ENCODE assay signal across 28 cellular contexts in genomic region chr2:55993685-55994084, GRCh38.
"Had no signal": no experiment of that assay in that cellular context is flagged by ENCODE, and none has a peak within 500 bp of the region (broad histone marks: within the 10 kb centered on the region; RNA-seq: fewer than 3 reads in every experiment).

No MANE protein-coding gene starts in this region.

- H3K9me3 Mint-ChIP-seq: activated CD4-positive, alpha-beta memory T cell treated with anti-CD3 and anti-CD28 coated beads for 36 hours; activated CD4-positive, alpha-beta T cell treated with anti-CD3 and anti-CD28 coated beads, Interleukin-2, amount 10 ng/mL, durations not matched to agents 7 days and 5 days; activated naive CD4-positive, alpha-beta T cell treated with anti-CD3 and anti-CD28 coated beads for 36 hours; activated T-helper 17 cell treated with anti-CD3 and anti-CD28 coated beads, Interleukin-2, amount 50 U/mL, for 72 hours had no signal

- H3K36me3 Mint-ChIP-seq: activated CD4-positive, alpha-beta memory T cell treated with anti-CD3 and anti-CD28 coated beads for 36 hours; activated naive CD8-positive, alpha-beta T cell had no signal

- H3K27ac Mint-ChIP-seq: activated CD4-positive, alpha-beta memory T cell treated with anti-CD3 and anti-CD28 coated beads for 36 hours; activated CD4-positive, alpha-beta T cell treated with anti-CD3 and anti-CD28 coated beads, Interleukin-2, amount 10 ng/mL, durations not matched to agents 7 days and 5 days; activated naive CD4-positive, alpha-beta T cell treated with anti-CD3 and anti-CD28 coated beads for 36 hours; activated naive CD8-positive, alpha-beta T cell; activated T-helper 17 cell treated with anti-CD3 and anti-CD28 coated beads, Interleukin-2, amount 50 U/mL, for 72 hours had no signal

- H3K4me3 Mint-ChIP-seq: activated CD4-positive, alpha-beta memory T cell treated with anti-CD3 and anti-CD28 coated beads for 36 hours; activated CD4-positive, alpha-beta T cell treated with anti-CD3 and anti-CD28 coated beads, Interleukin-2, amount 10 ng/mL, durations not matched to agents 7 days and 5 days; activated naive CD4-positive, alpha-beta T cell treated with anti-CD3 and anti-CD28 coated beads for 36 hours; activated naive CD8-positive, alpha-beta T cell; activated T-helper 17 cell treated with anti-CD3 and anti-CD28 coated beads, Interleukin-2, amount 50 U/mL, for 72 hours had no signal

- H3K4me3 ChIP-seq: breast epithelium, MG63 had no signal

- H3K36me3 ChIP-seq: breast epithelium, MG63 had no signal

- H3K27me3 ChIP-seq: breast epithelium, MG63 had no signal

- H3K4me1 ChIP-seq: breast epithelium had no signal

- H3K9me3 ChIP-seq: breast epithelium, MG63 had no signal

- H3K27ac ChIP-seq: breast epithelium had no signal

- ATAC-seq: activated T-helper 17 cell treated with anti-CD3 and anti-CD28 coated beads, Interleukin-2, amount 50 U/mL, for 72 hours; Panc1 had no signal

- H3K4me1 Mint-ChIP-seq: activated CD4-positive, alpha-beta T cell treated with anti-CD3 and anti-CD28 coated beads, Interleukin-2, amount 10 ng/mL, durations not matched to agents 7 days and 5 days; activated T-helper 17 cell treated with anti-CD3 and anti-CD28 coated beads, Interleukin-2, amount 50 U/mL, for 72 hours had no signal

- H3K27me3 Mint-ChIP-seq: activated CD4-positive, alpha-beta memory T cell treated with anti-CD3 and anti-CD28 coated beads for 36 hours; activated CD4-positive, alpha-beta T cell treated with anti-CD3 and anti-CD28 coated beads, Interleukin-2, amount 10 ng/mL, durations not matched to agents 7 days and 5 days had no signal

- DNase-seq: activated CD4-positive, alpha-beta memory T cell treated with anti-CD3 and anti-CD28 coated beads for 36 hours; activated CD4-positive, alpha-beta T cell treated with anti-CD3 and anti-CD28 coated beads, Interleukin-2, amount 10 ng/mL, durations not matched to agents 7 days and 5 days; activated CD4-positive, CD25-positive, alpha-beta regulatory T cell; activated CD8-positive, alpha-beta memory T cell treated with anti-CD3 and anti-CD28 coated beads for 24 hours; activated gamma-delta T cell; activated naive CD4-positive, alpha-beta T cell treated with anti-CD3 and anti-CD28 coated beads for 36 hours; activated T-cell treated with anti-CD3 and anti-CD28 coated beads for 4 hours; activated T-cell treated with anti-CD3 and anti-CD28 coated beads, Interleukin-2, amount 50 U/mL, for 48 hours; amygdala; central memory CD4-positive, alpha-beta T cell; MG63; MV-4-11; NCI-H1092 treated with DMSO at 0.1 percent for 48 hours; NCI-H1417 treated with DMSO at 0.1 percent for 48 hours; NCI-H1694 treated with DMSO at 0.1 percent for 48 hours; NCI-H2029 treated with DMSO at 0.1 percent for 48 hours; NCI-H345; NCI-H510A; NCI-H69; NK-92 treated with Interleukin-12 subunit alpha and Interleukin-12 subunit beta, amount 100 ng/mL, for 24 hours; OCI-M1; RPMI8226; SHP77; T-helper 1 cell had no signal
